In genomic region chr12:101415228-101415627, GRCh38 we compare ENCODE assay signal across 22 cellular contexts. TPM values are rescaled to one million over a fixed set of nuclear protein-coding genes. Genes with fewer than 3 reads are reported as not detected.
DNase-seq lines count a peak whose midpoint lies in the region; ATAC-seq, FAIRE-seq and TF ChIP-seq lines count a peak whose summit lies in the region.
"Had no signal": no experiment of that assay in that cellular context is flagged by ENCODE, and none has a peak within 500 bp of the region (broad histone marks: within the 10 kb centered on the region; RNA-seq: fewer than 3 reads in every experiment).

No MANE protein-coding gene starts in this region.

- no peak overlapping the region for H3K56ac ChIP-seq in IMR-90 (ENCODE audit: extremely low read depth, insufficient read depth, low read length)

- TF ChIP-seq RAD21 in A549 (conservative IDR thresholded peaks at IDR 0.05 in 1 of 2, IDR thresholded peaks at IDR 0.05 in 1 of 2) = no peak
- no peak for TF ChIP-seq RAD21 in IMR-90 (IDR thresholded peaks at IDR 0.05; ENCODE audit: low read length)

- H2AK9ac ChIP-seq in IMR-90 (replicated peaks; ENCODE audit: low read depth, low read length, poor library complexity) = no peak overlapping the region

- H3K27me3 ChIP-seq in IMR-90 (ENCODE audit: control insufficient read depth, insufficient read depth, low read length) = no peaks in the 10 kb centered on the region
- H3K27me3 ChIP-seq: BE2C, BLaER1 had no signal

- no peak overlapping the region for H2BK15ac ChIP-seq in IMR-90 (ENCODE audit: low read depth, low read length)

- no peak overlapping the region for H3K9ac ChIP-seq in IMR-90 (ENCODE audit: low read depth, low read length)
- H3K9ac ChIP-seq: BLaER1 had no signal

- no peak overlapping the region for H3K4me3 ChIP-seq in A549
- no peak overlapping the region for H3K4me3 ChIP-seq in IMR-90 (ENCODE audit: insufficient read depth, low read depth, low read length)
- H3K4me3 ChIP-seq: BLaER1, GM12878 had no signal

- H2BK5ac ChIP-seq in IMR-90 (ENCODE audit: low read depth, low read length, poor library complexity, severe bottlenecking) = no peak overlapping the region

- dilution Hi-C loops in IMR-90 (cut with HindIII; ENCODE audit: low sequenced_read_pairs, unreplicated experiment) = no loop called here

- H3K27ac ChIP-seq in 22Rv1 (peak overlapping the region; percentile 60), A549 (no peak overlapping the region), IMR-90 (ENCODE audit: insufficient read depth, low read length) (no peak overlapping the region)
- H3K27ac ChIP-seq: BLaER1 had no signal

- ATAC-seq in A549 (no peak), IMR-90 (ENCODE audit: low read depth) (no peak), HG03565 (IDR thresholded peaks at IDR 0.05; ENCODE audit: unreplicated experiment) (no peak), GM18909 (IDR thresholded peaks at IDR 0.05; ENCODE audit: poor library complexity, unreplicated experiment) (no peak), GM21619 (IDR thresholded peaks at IDR 0.05; ENCODE audit: unreplicated experiment) (no peak)

- no peak overlapping the region for H3K4ac ChIP-seq in IMR-90 (ENCODE audit: low read depth, low read length)

- POLR2A ChIA-PET in A549 (lab: Yijun Ruan, JAX) = no interaction called here
- POLR2A ChIA-PET in IMR-90 (lab: Charles Lee; ENCODE audit: unreplicated experiment) = interaction anchor here (0.5 kb wide), 1 partner anchor 414 kb away, joined by 14 read pairs; no protein-coding TSS in a partner anchor

- no peaks in the 10 kb centered on the region for H3K9me3 ChIP-seq in A549
- no peaks in the 10 kb centered on the region for H3K9me3 ChIP-seq in IMR-90 (ENCODE audit: control insufficient read depth, insufficient read depth, low read length)
- H3K9me3 ChIP-seq: BE2C, BLaER1 had no signal

- CTCF ChIA-PET in A549 (lab: Yijun Ruan, JAX) (interaction anchor here (0.6 to 1.1 kb wide), 24 partner anchors 9 to 1402 kb away, joined by 3 to 11 read pairs (median 3); partner anchors contain the start of gene GNPTAB), IMR-90 (lab: Yijun Ruan, JAX) (interaction anchor here (0.7 to 1.0 kb wide), 2 partner anchors 344 to 425 kb away, joined by 3 to 4 read pairs; no protein-coding TSS in a partner anchor)

- no peaks in the 10 kb centered on the region for H3K9me1 ChIP-seq in IMR-90 (ENCODE audit: insufficient read depth, low read length)

- DNase-seq in A549 (ENCODE audit: low read depth in 1 of 2, low spot score in 1 of 2) (no peak), IMR-90 (no peak), cardiac septum (ENCODE audit: low spot score) (no peak)
- DNase-seq: DMS 273 treated with DMSO at 0.1 percent for 48 hours, DND-41 had no signal

- no peak overlapping the region for H3K18ac ChIP-seq in IMR-90 (ENCODE audit: low read depth, low read length)

- no peaks in the 10 kb centered on the region for H3K79me1 ChIP-seq in IMR-90 (ENCODE audit: low read depth in 1 of 2, low read length in 2 of 2)

- FAIRE-seq in A549 (lab: Jason Lieb, UNC) = no peak
- FAIRE-seq in endometrium (lab: Jason Lieb, UNC) = peak; percentile 12

- no peak overlapping the region for H2BK20ac ChIP-seq in IMR-90 (ENCODE audit: low read depth, low read length)

- TF ChIP-seq CTCF in 22Rv1 (IDR thresholded peaks at IDR 0.05) (no peak), A549 (IDR thresholded peaks at IDR 0.05) (no peak), IMR-90 (conservative IDR thresholded peaks at IDR 0.05; ENCODE audit: low read depth, low read length) (no peak)

- H4K91ac ChIP-seq in IMR-90 (ENCODE audit: insufficient read depth, low read depth, low read length) = no peak overlapping the region

- TF ChIP-seq POLR2A in A549 (IDR thresholded peaks at IDR 0.05; ENCODE audit: low read length) (no peak), IMR-90 (IDR thresholded peaks at IDR 0.05; ENCODE audit: low read depth, low read length) (no peak)

- no peaks in the 10 kb centered on the region for H4K20me1 ChIP-seq in IMR-90 (ENCODE audit: insufficient read depth, low read length)
- H4K20me1 ChIP-seq: BLaER1 had no signal

- H2BK120ac ChIP-seq in IMR-90 (ENCODE audit: low read depth, low read length) = no peak overlapping the region

- 87% methylated on average over 1 of the region's 1 CpG for WGBS in A549 (ENCODE audit: missing lambda C conversion rate)
- WGBS in IMR-90 (ENCODE audit: extremely low coverage in 2 of 2, insufficient read length in 1 of 2), 2 experiments = no CpG with 5 or more reads among the region's 1 CpG

- H3K4me2 ChIP-seq in A549 (no peak overlapping the region), IMR-90 (ENCODE audit: low read depth, low read length) (no peak overlapping the region)
- H3K4me2 ChIP-seq: BLaER1 had no signal

- H4K5ac ChIP-seq in IMR-90 (ENCODE audit: low read depth, low read length) = no peak overlapping the region

- TF ChIP-seq EP300 in A549 (IDR thresholded peaks at IDR 0.05) = no peak

- no peaks in the 10 kb centered on the region for H3K36me3 ChIP-seq in IMR-90 (ENCODE audit: control insufficient read depth, insufficient read depth, low read length)
- H3K36me3 ChIP-seq: BE2C, BLaER1 had no signal

- BruUV-seq in IMR-90 (replicated peaks; lab: Mats Ljungman, UMichigan) = no TSS peak

- no peak overlapping the region for H4K8ac ChIP-seq in IMR-90 (ENCODE audit: low read depth in 2 of 2, low read length in 2 of 2)

- intact Hi-C loops in IMR-90 (cut with micrococcal nuclease) = loop anchor here (2.0 to 10.0 kb wide), 4 partner anchors 282 to 1330 kb away; partner anchors contain the start of genes CHPT1 and GNPTAB
- intact Hi-C loops in cardiac septum (cut with DNase I) = loop anchor here (10.0 kb wide), 1 partner anchor 350 kb away; no protein-coding TSS in a partner anchor

- H3K23ac ChIP-seq in IMR-90 (ENCODE audit: low read depth, low read length) = no peak overlapping the region

- H3K14ac ChIP-seq in IMR-90 (replicated peaks; ENCODE audit: low read depth, low read length) = no peak overlapping the region

- no peak overlapping the region for H2AK5ac ChIP-seq in IMR-90 (ENCODE audit: low read depth, low read length)

- H3K4me1 ChIP-seq in A549 = no peaks in the 10 kb centered on the region
- H3K4me1 ChIP-seq in IMR-90 (ENCODE audit: control insufficient read depth, insufficient read depth, low read length) = no peaks in the 10 kb centered on the region
- H3K4me1 ChIP-seq: BE2C, BLaER1 had no signal

- no peak overlapping the region for H2AFZ ChIP-seq in IMR-90 (replicated peaks; ENCODE audit: low read length, poor library complexity)

- in situ Hi-C loops in IMR-90 (cut with MboI; ENCODE audit: low sequenced_read_pairs) = loop anchor here (5.0 to 10.0 kb wide), 2 partner anchors 350 to 427 kb away; no protein-coding TSS in a partner anchor

TF ChIP-seq in A549, 52 proteins besides CTCF, POLR2A, EP300 and RAD21:
- TF ChIP-seq TP53 (CRISPR knock-in tag; IDR thresholded peaks at IDR 0.05) (no peak), ZNF302 (CRISPR knock-in tag; IDR thresholded peaks at IDR 0.05) (no peak), MAFK (IDR thresholded peaks at IDR 0.05; ENCODE audit: partially characterized antibody) (peak; percentile 39), CHD4 (IDR thresholded peaks at IDR 0.05; ENCODE audit: borderline replicate concordance) (no peak), CBX2 (IDR thresholded peaks at IDR 0.05; ENCODE audit: borderline replicate concordance, low read depth) (no peak), E2F6 (IDR thresholded peaks at IDR 0.05; ENCODE audit: borderline replicate concordance, low read depth) (no peak)

TF ChIP-seq in IMR-90, 13 proteins besides CTCF, POLR2A, EP300 and RAD21 (continues in another document):
- TF ChIP-seq ELK1 (IDR thresholded peaks at IDR 0.05; ENCODE audit: borderline replicate concordance, low read depth, low read length) = no peak
- TF ChIP-seq BHLHE40 (IDR thresholded peaks at IDR 0.05; ENCODE audit: low read depth, low read length) = no peak
- no peak for TF ChIP-seq USF2 (IDR thresholded peaks at IDR 0.05; ENCODE audit: low read depth, low read length)
- peak; percentile 20; the same call in 1 of the 2 replicates for TF ChIP-seq MAFK (IDR thresholded peaks at IDR 0.05; ENCODE audit: low read depth, low read length)
- no peak for TF ChIP-seq SMC3 (IDR thresholded peaks at IDR 0.05; ENCODE audit: low read depth, low read length)

RNA-seq across cellular contexts. Expression of gene ARL1, which starts 7.7 kb away (rescaled TPM):
- 141 and 154 TPM in 2 replicates for polyA plus RNA-seq in A549 (2011; rRNA removed)
- polyA plus RNA-seq in A549 (2012; cell fraction: cytosol; rRNA removed) = 33.7 and 46.3 TPM in 2 replicates
- polyA plus RNA-seq in A549 (2012; cell fraction: nucleus; rRNA removed) = 11.7 and 14.1 TPM in 2 replicates
- 70.3 to 76.8 TPM (median 70.8 TPM) in 3 replicates for polyA plus RNA-seq in A549 (2017; fragmentation: RNase III; extraction: RNeasy Plus Mini Kit Qiagen cat#74134 plus additional on column Dnase treatment)
- 37.4 and 41.1 TPM in 2 replicates for polyA minus RNA-seq in A549 (2011; rRNA and poly(A)+ RNA removed)
- total RNA-seq in IMR-90 (2012; rRNA removed) = 126 and 163 TPM in 2 replicates
- 113 and 124 TPM in 2 replicates for polyA plus RNA-seq in IMR-90 (2012; rRNA removed)
- 7.5 and 23.1 TPM in 2 replicates for polyA plus RNA-seq in IMR-90 (2012; cell fraction: cytosol; rRNA removed)
- 9.0 and 67.1 TPM in 2 replicates for polyA plus RNA-seq in IMR-90 (2012; cell fraction: nucleus; rRNA removed; ENCODE audit: low replicate concordance)
- 92.6 TPM for total RNA-seq in cardiac septum

RNA-seq across cellular contexts. Expression of gene SPIC, which starts 59.9 kb away (rescaled TPM):
- polyA plus RNA-seq in A549 (2011; rRNA removed) (0.08 TPM in 1 of 2 replicates, not detected in the other), A549 (2017; fragmentation: RNase III; extraction: RNeasy Plus Mini Kit Qiagen cat#74134 plus additional on column Dnase treatment) (not detected in 3 replicates), IMR-90 (2012; rRNA removed) (not detected in 2 replicates)
- polyA plus RNA-seq in A549 (2012; cell fraction: cytosol; rRNA removed) = not detected in 2 replicates
- polyA plus RNA-seq in A549 (2012; cell fraction: nucleus; rRNA removed) = not detected in 2 replicates
- not detected in 2 replicates for polyA minus RNA-seq in A549 (2011; rRNA and poly(A)+ RNA removed)
- total RNA-seq in IMR-90 (2012; rRNA removed) (not detected in 2 replicates), cardiac septum (not detected)
- polyA plus RNA-seq in IMR-90 (2012; cell fraction: cytosol; rRNA removed) = not detected in 2 replicates
- not detected in 2 replicates for polyA plus RNA-seq in IMR-90 (2012; cell fraction: nucleus; rRNA removed; ENCODE audit: low replicate concordance)
- total RNA-seq: A172; A673; CD4-positive, alpha-beta memory T cell; CD4-positive, CD25-positive, alpha-beta regulatory T cell; CD8-positive, alpha-beta memory T cell; Daoy; G401 had no signal
- polyA plus RNA-seq: AG04450; CD14-positive monocyte; CD4-positive, alpha-beta memory T cell; CD4-positive, CD25-positive, alpha-beta regulatory T cell; CD8-positive, alpha-beta memory T cell had no signal
